Comparison of ENCODE assay signal across 1 cellular context in genomic region chr3:149646181-149646766, GRCh38.
TF ChIP-seq lines count a peak whose summit lies in the region.

No MANE protein-coding gene starts in this region.

TF ChIP-seq in HCT116, 20 proteins besides CTCF, POLR2A, EP300 and RAD21 (continued from another document):
- TF ChIP-seq POLR2AphosphoS5 (IDR thresholded peaks at IDR 0.05; ENCODE audit: low read depth, low read length) = no peak
